Comparison of ENCODE assay signal across 16 cellular contexts in the genomic region with DNA sequence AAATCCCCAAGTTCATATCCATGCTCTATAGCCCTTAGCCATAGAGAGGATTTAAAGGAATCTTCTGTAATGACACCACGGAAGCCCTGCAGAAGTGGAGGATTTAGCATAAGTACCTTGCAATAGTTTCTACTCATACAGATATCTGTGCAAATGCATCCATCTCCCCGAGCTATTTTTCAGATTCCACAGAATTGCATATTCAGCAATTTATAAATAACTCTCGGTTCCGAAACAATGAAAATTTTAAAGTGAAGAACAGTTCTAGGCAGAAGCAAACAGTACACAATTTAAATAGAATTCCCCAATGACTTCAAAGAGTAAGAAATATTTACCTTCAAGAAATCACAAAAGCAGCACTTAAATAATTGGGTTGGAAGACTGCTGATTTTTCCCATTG. TPM values are rescaled to one million over a fixed set of nuclear protein-coding genes. Genes with fewer than 3 reads are reported as not detected.
DNase-seq lines count a peak whose midpoint lies in the region; ATAC-seq, FAIRE-seq and TF ChIP-seq lines count a peak whose summit lies in the region.
"Had no signal": no experiment of that assay in that cellular context is flagged by ENCODE, and none has a peak within 500 bp of the region (broad histone marks: within the 10 kb centered on the region; RNA-seq: fewer than 3 reads in every experiment).

No MANE protein-coding gene starts in this region.

- H3K9me3 ChIP-seq in GM12878 (replicated peaks; ENCODE audit: control insufficient read depth, insufficient read depth, low read length): peaks cover 3% of the 10 kb centered on the region
- no peaks in the 10 kb centered on the region for H3K9me3 ChIP-seq in right lobe of liver

- TF ChIP-seq RAD21 in GM12878 (IDR thresholded peaks at IDR 0.05; ENCODE audit: insufficient read depth, low read depth, low read length): no peak

- WGBS in GM12878 (ENCODE audit: insufficient coverage, insufficient replicate concordance, low lambda C conversion rate, missing lambda C conversion rate): 71% methylated on average over 4 of the region's 4 CpGs
- WGBS in right lobe of liver (ENCODE audit: insufficient coverage, low coverage, low lambda C conversion rate, missing lambda C conversion rate): 6% methylated on average over 4 of the region's 4 CpGs

- no TSS peak for BruUV-seq in GM12878 (replicated peaks; lab: Mats Ljungman, UMichigan)

- CTCF ChIA-PET in GM12878 (lab: Yijun Ruan, JAX): interaction anchor here (0.6 to 1.9 kb wide), 6 partner anchors 34 to 382 kb away, joined by 3 to 5 read pairs (median 4); no protein-coding TSS in a partner anchor

- TF ChIP-seq POLR2A in GM12878 (IDR thresholded peaks at IDR 0.05; ENCODE audit: low read depth, low read length) (no peak), right lobe of liver (IDR thresholded peaks at IDR 0.05) (no peak)

- H3K27ac ChIP-seq in KMS-11 (peak overlapping the region; percentile 75), GM12878 (ENCODE audit: control insufficient read depth, insufficient read depth) (peak overlapping the region; percentile 78), right lobe of liver (peak overlapping the region; percentile 61 to 87 (median 75))

- in situ Hi-C loops in GM12878 (cut with MboI): loop anchor here (5.0 kb wide), 1 partner anchor 548 kb away; no protein-coding TSS in a partner anchor

- no peak for TF ChIP-seq EP300 in GM12878 (IDR thresholded peaks at IDR 0.05; ENCODE audit: borderline replicate concordance in 1 of 2, control insufficient read depth in 1 of 2, low read depth in 2 of 2, low read length in 2 of 2)

- H2AFZ ChIP-seq in KMS-11 (ENCODE audit: low read depth) (no peak overlapping the region), GM12878 (ENCODE audit: control insufficient read depth, low read depth, low read length) (no peak overlapping the region)

- no peaks in the 10 kb centered on the region for H3K36me3 ChIP-seq in KMS-11 (ENCODE audit: insufficient read depth)
- H3K36me3 ChIP-seq in GM12878 (ENCODE audit: control insufficient read depth in 2 of 2, insufficient read depth in 2 of 2, low read length in 1 of 2): no peaks in the 10 kb centered on the region
- H3K36me3 ChIP-seq in right lobe of liver: peaks cover 0 to 2% (median 0%) of the 10 kb centered on the region in 4 donors

- no peaks in the 10 kb centered on the region for H4K20me1 ChIP-seq in KMS-11 (ENCODE audit: insufficient read depth)
- no peaks in the 10 kb centered on the region for H4K20me1 ChIP-seq in GM12878 (ENCODE audit: control insufficient read depth, insufficient read depth)

- no peak for DNase-seq in GM12878 (ENCODE audit: low read depth, low spot score)
- no peak for DNase-seq in right lobe of liver
- peak; percentile 47 for DNase-seq in superior temporal gyrus (ENCODE audit: extremely low spot score)
- DNase-seq in nucleus accumbens (lab: John Stamatoyannopoulos, UW): no peak
- DNase-seq in T-helper 2 cell: no peak
- no peak for DNase-seq in activated CD8-positive, alpha-beta memory T cell treated with anti-CD3 and anti-CD28 coated beads for 24 hours
- no peak for DNase-seq in germinal center (ENCODE audit: low spot score)
- DNase-seq: activated CD4-positive, alpha-beta T cell treated with anti-CD3 and anti-CD28 coated beads, Interleukin-2, amount 50 U/mL, for 1 hour; activated naive CD8-positive, alpha-beta T cell treated with anti-CD3 and anti-CD28 coated beads for 36 hours; activated T-cell treated with anti-CD3 and anti-CD28 coated beads, Interleukin-2, amount 50 U/mL, for 1 hour; CD4-positive, alpha-beta memory T cell; endodermal cell; GOT3; left colon; NCI-H2081 had no signal

- ATAC-seq in GM12878 (no peak), right lobe of liver (peak in 2 of 4 donors; percentile 3 to 5)
- ATAC-seq: left colon had no signal

- SMC1A ChIA-PET in GM12878 (lab: Charles Lee; ENCODE audit: uncharacterized antibody, unreplicated experiment): interaction anchor here (0.6 to 2.1 kb wide), 7 partner anchors 10 to 548 kb away, joined by 3 to 13 read pairs (median 4); no protein-coding TSS in a partner anchor

- H3K79me2 ChIP-seq in KMS-11 (ENCODE audit: insufficient read depth, low read depth) (no peaks in the 10 kb centered on the region), GM12878 (ENCODE audit: control insufficient read depth, insufficient read depth, low read length) (peaks cover 7% of the 10 kb centered on the region)

- intact Hi-C loops in GM12878 (cut with micrococcal nuclease; ENCODE audit: unreplicated experiment) (loop anchor here (5.0 kb wide), 3 partner anchors 358 to 563 kb away; partner anchors contain the start of genes NUP37 and PARPBP), right lobe of liver (cut with DNase I) (no loop called here)

- POLR2A ChIA-PET in GM12878 (lab: Charles Lee): interaction anchor here (1.4 kb wide), 1 partner anchor 548 kb away, joined by 3 read pairs; no protein-coding TSS in a partner anchor

- TF ChIP-seq CTCF in KMS-11 (conservative IDR thresholded peaks at IDR 0.05; ENCODE audit: low read depth, low read length) (no peak), GM12878 (IDR thresholded peaks at IDR 0.05 in 2 of 3, conservative IDR thresholded peaks at IDR 0.05 in 1 of 3; ENCODE audit: control insufficient read depth in 2 of 3, extremely low read depth in 1 of 3, insufficient read depth in 1 of 3, low read depth in 3 of 3, low read length in 3 of 3) (no peak), right lobe of liver (IDR thresholded peaks at IDR 0.05) (no peak)

- H3K27me3 ChIP-seq in KMS-11 (ENCODE audit: insufficient read depth, low read depth) (no peaks in the 10 kb centered on the region), GM12878 (replicated peaks in 1 of 2; ENCODE audit: control insufficient read depth in 2 of 2, insufficient read depth in 2 of 2, low read length in 1 of 2) (no peaks in the 10 kb centered on the region), right lobe of liver (no peaks in the 10 kb centered on the region)

- peak overlapping the region; percentile 83 for H3K4me2 ChIP-seq in KMS-11
- H3K4me2 ChIP-seq in GM12878 (ENCODE audit: control insufficient read depth, insufficient read depth): peak overlapping the region; percentile 92; the same call in 1 of the 2 replicates

- H3K9ac ChIP-seq in KMS-11 (peak overlapping the region; percentile 57; the same call in 1 of the 2 replicates), GM12878 (ENCODE audit: control insufficient read depth, insufficient read depth, low read length) (peak overlapping the region; percentile 61; the same call in 1 of the 2 replicates)

- no peak for FAIRE-seq in GM12878 (lab: Jason Lieb, UNC)

- RAD21 ChIA-PET in GM12878 (lab: Charles Lee; ENCODE audit: unreplicated experiment): interaction anchor here (1.0 to 3.1 kb wide), 6 partner anchors 23 to 543 kb away, joined by 3 to 19 read pairs (median 6); no protein-coding TSS in a partner anchor

- H3K4me3 ChIP-seq in KMS-11 (IDR thresholded peaks at IDR 0.05; ENCODE audit: insufficient read depth, low read depth, low read length) (no peak overlapping the region), GM12878 (0 out of 2 replicates have a peak overlapping the region, but pooled peaks have one; percentile 59), right lobe of liver (peak overlapping the region; percentile 37 to 56 (median 47))

- H3K4me1 ChIP-seq in KMS-11 (ENCODE audit: low read depth, poor library complexity, severe bottlenecking) (peaks cover 74% of the 10 kb centered on the region), GM12878 (ENCODE audit: control insufficient read depth, insufficient read depth, low read length) (peaks cover 56% of the 10 kb centered on the region), right lobe of liver (peaks cover 0 to 38% (median 10%) of the 10 kb centered on the region in 4 donors)

TF ChIP-seq in GM12878, 131 proteins besides CTCF, POLR2A, EP300 and RAD21 (continues in another document):
- no peak for TF ChIP-seq HDGF (IDR thresholded peaks at IDR 0.05)
- no peak for TF ChIP-seq CHD1 (IDR thresholded peaks at IDR 0.05; ENCODE audit: low read depth, low read length)
- TF ChIP-seq TARDBP (IDR thresholded peaks at IDR 0.05; ENCODE audit: borderline replicate concordance): no peak
- TF ChIP-seq YY1 (IDR thresholded peaks at IDR 0.05; ENCODE audit: low read depth, low read length): no peak
- TF ChIP-seq PML (IDR thresholded peaks at IDR 0.05; ENCODE audit: low read length): no peak
- TF ChIP-seq EED (IDR thresholded peaks at IDR 0.05; ENCODE audit: low read depth): no peak
- TF ChIP-seq TCF7 (IDR thresholded peaks at IDR 0.05; ENCODE audit: borderline replicate concordance): no peak
- no peak for TF ChIP-seq LARP7 (IDR thresholded peaks at IDR 0.05)
- TF ChIP-seq, protein P1, sequence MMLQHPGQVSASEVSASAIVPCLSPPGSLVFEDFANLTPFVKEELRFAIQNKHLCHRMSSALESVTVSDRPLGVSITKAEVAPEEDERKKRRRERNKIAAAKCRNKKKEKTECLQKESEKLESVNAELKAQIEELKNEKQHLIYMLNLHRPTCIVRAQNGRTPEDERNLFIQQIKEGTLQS (IDR thresholded peaks at IDR 0.05; ENCODE audit: borderline replicate concordance, extremely low read depth, low read depth, low read length): no peak
- no peak for TF ChIP-seq HDAC6 (IDR thresholded peaks at IDR 0.05; ENCODE audit: unreplicated experiment)
- no peak for TF ChIP-seq CHD2 (IDR thresholded peaks at IDR 0.05; ENCODE audit: borderline replicate concordance, low read depth, low read length)
- no peak for TF ChIP-seq MYC (IDR thresholded peaks at IDR 0.05; ENCODE audit: insufficient read depth, insufficient read length, insufficient replicate concordance, low read length, severe bottlenecking)
- no peak for TF ChIP-seq BHLHE40 (IDR thresholded peaks at IDR 0.05; ENCODE audit: borderline replicate concordance in 1 of 2, low read depth in 2 of 2, low read length in 1 of 2)

RNA-seq across cellular contexts. Expression of gene IGF1, which starts 0.4 kb away (rescaled TPM):
- 21.3 and 22.3 TPM in 2 replicates for total RNA-seq in GM12878 (2013; cell fraction: nucleolus; rRNA removed)
- total RNA-seq in GM12878 (2014; rRNA removed) (2.4 and 2.6 TPM in 2 replicates), GM12878 (2014; rRNA removed; fragmentation: Illumina TruSeq; extraction: Trizol) (2.8 and 2.9 TPM in 2 replicates), GM12878 (2021) (3.2 and 3.4 TPM in 2 replicates), right lobe of liver (100 to 1,000 TPM in 2 of 6 experiments, 10 to 100 TPM in 4; 18.9 to 115 (median 59.2) TPM)
- 6.5 TPM for polyA plus RNA-seq in GM12878 (2011; ENCODE audit: low read depth)
- polyA plus RNA-seq in GM12878 (2011; rRNA removed) (7.9 and 10.2 TPM in 2 replicates), GM12878 (2014; fragmentation: Illumina TruSeq; extraction: Trizol) (2.7 and 3.7 TPM in 2 replicates), GM12878 (2014; fragmentation: Nextera tagmentation; extraction: Ambion mirVana) (1 to 10 TPM; 6.2 to 9.2 TPM), GM12878 (2014; rRNA removed) (1.8 and 2.5 TPM in 2 replicates), GM12878 (2016; fragmentation: Nextera tagmentation; extraction: Ambion mirVana) (1 to 10 TPM; 2.6 to 4.9 TPM)
- polyA plus RNA-seq in GM12878 (2011; cell fraction: cytosol; rRNA removed): 10.8 and 11.8 TPM in 2 replicates
- 3.6 and 4.2 TPM in 2 replicates for polyA plus RNA-seq in GM12878 (2011; cell fraction: nucleus; rRNA removed)
- polyA plus RNA-seq in GM12878 (2012): 7.5 and 9.8 TPM in 2 replicates
- polyA minus RNA-seq in GM12878 (2011; rRNA and poly(A)+ RNA removed): 5.2 and 11.5 TPM in 2 replicates
- 1.3 and 3.1 TPM in 2 replicates for polyA minus RNA-seq in GM12878 (2011; cell fraction: cytosol; rRNA and poly(A)+ RNA removed)
- 3.9 and 8.5 TPM in 2 replicates for polyA minus RNA-seq in GM12878 (2011; cell fraction: nucleus; rRNA and poly(A)+ RNA removed)
- total RNA-seq: CD4-positive, alpha-beta memory T cell; endodermal cell had no signal
- polyA plus RNA-seq: CD4-positive, alpha-beta memory T cell had no signal
